Comparison of ENCODE assay signal across 25 cellular contexts in the genomic region with DNA sequence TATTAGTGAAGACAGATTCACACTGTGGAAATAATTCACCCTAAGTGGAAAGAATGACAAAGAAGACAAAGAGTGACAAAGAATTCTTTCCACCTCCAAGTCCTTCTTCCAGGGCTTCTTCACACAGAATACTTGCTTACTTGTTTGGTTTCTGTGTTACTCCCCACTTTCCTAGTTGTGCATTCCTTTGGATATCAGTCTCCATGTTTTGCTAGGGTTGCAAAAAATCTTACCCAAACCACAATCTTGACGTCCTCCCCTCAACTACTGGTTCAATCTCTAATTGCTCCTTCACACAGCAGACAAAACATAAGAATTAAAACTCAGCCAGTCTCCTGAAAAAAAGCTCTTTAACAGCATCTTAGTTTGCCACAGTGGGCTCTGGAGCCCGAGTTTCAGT.
"Had no signal": no experiment of that assay in that cellular context is flagged by ENCODE, and none has a peak within 500 bp of the region (broad histone marks: within the 10 kb centered on the region; RNA-seq: fewer than 3 reads in every experiment).

No MANE protein-coding gene starts in this region.

- H3K27ac ChIP-seq: HL-60, SJSA1, SK-N-MC had no signal

- H3K9me3 ChIP-seq: MG63, SJSA1 had no signal

- DNase-seq: Karpas-422, KG1, NCI-H1092, NCI-H1105 treated with DMSO at 0.1 percent for 48 hours, NCI-H1417 treated with DMSO at 0.1 percent for 48 hours, NCI-H146, NCI-H1694 treated with DMSO at 0.1 percent for 48 hours, NCI-H2029, NCI-H2081 treated with DMSO at 0.1 percent for 48 hours, NCI-H2171, NCI-H226, NCI-H446, NCI-H510A, NCI-H524 treated with DMSO at 0.1 percent for 48 hours, NCI-H69, NCI-H774, Right ventricle myocardium superior, RPMI8226, SIG-M5 had no signal

- H3K4me3 ChIP-seq: MG63, SJSA1, SK-N-MC had no signal

- H3K36me3 ChIP-seq: MG63, SJSA1 had no signal

- H3K4me1 ChIP-seq: SJSA1 had no signal

- H3K27me3 ChIP-seq: MG63, SJSA1 had no signal

- FAIRE-seq: HTR-8/SVneo, RCC 7860 had no signal
